Comparison of ENCODE assay signal across 1 cellular context in the genomic region with DNA sequence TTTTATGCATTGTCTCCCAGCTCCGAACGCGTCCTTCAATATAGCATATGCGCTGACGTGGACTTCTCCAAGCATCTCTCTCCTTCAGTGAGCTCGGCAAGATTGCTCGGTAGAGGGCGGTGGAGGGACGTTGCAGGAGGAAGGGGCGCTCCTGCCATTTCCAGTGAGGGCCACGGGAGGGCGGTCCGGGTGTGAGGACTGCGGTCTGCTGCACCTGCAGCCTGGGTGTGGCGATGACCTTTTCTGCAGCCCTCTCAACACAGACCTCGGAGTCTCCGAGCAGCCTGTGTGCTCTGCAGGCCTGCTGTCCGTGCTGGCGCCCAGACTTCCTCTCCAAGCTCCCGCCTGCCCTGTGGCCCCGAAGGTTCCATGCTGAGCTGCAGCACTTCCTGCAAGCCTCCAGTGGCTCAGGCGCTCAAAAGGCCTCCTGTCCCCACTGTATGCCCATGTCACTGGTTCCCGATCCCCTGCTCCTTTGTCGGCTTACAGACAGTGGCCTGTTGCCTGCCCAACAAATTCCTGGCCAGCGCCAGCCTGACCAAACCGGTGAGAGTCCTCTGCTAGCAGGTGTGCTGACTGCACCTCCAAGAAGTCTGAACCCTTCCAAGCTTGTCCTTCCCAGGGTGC.
A peak's percentile ranks its signal among the peaks of the same experiment; 100 is the strongest.
TF ChIP-seq lines count a peak whose summit lies in the region.

No MANE protein-coding gene starts in this region.

TF ChIP-seq in K562, 482 proteins besides CTCF, POLR2A, EP300 and RAD21 (continued from another document and continues in another):
- TF ChIP-seq HNRNPLL (IDR thresholded peaks at IDR 0.05; ENCODE audit: low read depth, low read length, poor library complexity, severe bottlenecking), result no peak
- TF ChIP-seq ZNF263 (CRISPR knock-in tag; IDR thresholded peaks at IDR 0.05; ENCODE audit: borderline replicate concordance), result peak; percentile 54; the same call in 1 of the 2 replicates
- no peak for TF ChIP-seq MCM2 (IDR thresholded peaks at IDR 0.05; ENCODE audit: low read depth)
- 0 out of 2 replicates have a peak, but pooled peaks have one; percentile 45 for TF ChIP-seq ZNF766 (CRISPR knock-in tag; conservative IDR thresholded peaks at IDR 0.05)
- TF ChIP-seq, protein P1, sequence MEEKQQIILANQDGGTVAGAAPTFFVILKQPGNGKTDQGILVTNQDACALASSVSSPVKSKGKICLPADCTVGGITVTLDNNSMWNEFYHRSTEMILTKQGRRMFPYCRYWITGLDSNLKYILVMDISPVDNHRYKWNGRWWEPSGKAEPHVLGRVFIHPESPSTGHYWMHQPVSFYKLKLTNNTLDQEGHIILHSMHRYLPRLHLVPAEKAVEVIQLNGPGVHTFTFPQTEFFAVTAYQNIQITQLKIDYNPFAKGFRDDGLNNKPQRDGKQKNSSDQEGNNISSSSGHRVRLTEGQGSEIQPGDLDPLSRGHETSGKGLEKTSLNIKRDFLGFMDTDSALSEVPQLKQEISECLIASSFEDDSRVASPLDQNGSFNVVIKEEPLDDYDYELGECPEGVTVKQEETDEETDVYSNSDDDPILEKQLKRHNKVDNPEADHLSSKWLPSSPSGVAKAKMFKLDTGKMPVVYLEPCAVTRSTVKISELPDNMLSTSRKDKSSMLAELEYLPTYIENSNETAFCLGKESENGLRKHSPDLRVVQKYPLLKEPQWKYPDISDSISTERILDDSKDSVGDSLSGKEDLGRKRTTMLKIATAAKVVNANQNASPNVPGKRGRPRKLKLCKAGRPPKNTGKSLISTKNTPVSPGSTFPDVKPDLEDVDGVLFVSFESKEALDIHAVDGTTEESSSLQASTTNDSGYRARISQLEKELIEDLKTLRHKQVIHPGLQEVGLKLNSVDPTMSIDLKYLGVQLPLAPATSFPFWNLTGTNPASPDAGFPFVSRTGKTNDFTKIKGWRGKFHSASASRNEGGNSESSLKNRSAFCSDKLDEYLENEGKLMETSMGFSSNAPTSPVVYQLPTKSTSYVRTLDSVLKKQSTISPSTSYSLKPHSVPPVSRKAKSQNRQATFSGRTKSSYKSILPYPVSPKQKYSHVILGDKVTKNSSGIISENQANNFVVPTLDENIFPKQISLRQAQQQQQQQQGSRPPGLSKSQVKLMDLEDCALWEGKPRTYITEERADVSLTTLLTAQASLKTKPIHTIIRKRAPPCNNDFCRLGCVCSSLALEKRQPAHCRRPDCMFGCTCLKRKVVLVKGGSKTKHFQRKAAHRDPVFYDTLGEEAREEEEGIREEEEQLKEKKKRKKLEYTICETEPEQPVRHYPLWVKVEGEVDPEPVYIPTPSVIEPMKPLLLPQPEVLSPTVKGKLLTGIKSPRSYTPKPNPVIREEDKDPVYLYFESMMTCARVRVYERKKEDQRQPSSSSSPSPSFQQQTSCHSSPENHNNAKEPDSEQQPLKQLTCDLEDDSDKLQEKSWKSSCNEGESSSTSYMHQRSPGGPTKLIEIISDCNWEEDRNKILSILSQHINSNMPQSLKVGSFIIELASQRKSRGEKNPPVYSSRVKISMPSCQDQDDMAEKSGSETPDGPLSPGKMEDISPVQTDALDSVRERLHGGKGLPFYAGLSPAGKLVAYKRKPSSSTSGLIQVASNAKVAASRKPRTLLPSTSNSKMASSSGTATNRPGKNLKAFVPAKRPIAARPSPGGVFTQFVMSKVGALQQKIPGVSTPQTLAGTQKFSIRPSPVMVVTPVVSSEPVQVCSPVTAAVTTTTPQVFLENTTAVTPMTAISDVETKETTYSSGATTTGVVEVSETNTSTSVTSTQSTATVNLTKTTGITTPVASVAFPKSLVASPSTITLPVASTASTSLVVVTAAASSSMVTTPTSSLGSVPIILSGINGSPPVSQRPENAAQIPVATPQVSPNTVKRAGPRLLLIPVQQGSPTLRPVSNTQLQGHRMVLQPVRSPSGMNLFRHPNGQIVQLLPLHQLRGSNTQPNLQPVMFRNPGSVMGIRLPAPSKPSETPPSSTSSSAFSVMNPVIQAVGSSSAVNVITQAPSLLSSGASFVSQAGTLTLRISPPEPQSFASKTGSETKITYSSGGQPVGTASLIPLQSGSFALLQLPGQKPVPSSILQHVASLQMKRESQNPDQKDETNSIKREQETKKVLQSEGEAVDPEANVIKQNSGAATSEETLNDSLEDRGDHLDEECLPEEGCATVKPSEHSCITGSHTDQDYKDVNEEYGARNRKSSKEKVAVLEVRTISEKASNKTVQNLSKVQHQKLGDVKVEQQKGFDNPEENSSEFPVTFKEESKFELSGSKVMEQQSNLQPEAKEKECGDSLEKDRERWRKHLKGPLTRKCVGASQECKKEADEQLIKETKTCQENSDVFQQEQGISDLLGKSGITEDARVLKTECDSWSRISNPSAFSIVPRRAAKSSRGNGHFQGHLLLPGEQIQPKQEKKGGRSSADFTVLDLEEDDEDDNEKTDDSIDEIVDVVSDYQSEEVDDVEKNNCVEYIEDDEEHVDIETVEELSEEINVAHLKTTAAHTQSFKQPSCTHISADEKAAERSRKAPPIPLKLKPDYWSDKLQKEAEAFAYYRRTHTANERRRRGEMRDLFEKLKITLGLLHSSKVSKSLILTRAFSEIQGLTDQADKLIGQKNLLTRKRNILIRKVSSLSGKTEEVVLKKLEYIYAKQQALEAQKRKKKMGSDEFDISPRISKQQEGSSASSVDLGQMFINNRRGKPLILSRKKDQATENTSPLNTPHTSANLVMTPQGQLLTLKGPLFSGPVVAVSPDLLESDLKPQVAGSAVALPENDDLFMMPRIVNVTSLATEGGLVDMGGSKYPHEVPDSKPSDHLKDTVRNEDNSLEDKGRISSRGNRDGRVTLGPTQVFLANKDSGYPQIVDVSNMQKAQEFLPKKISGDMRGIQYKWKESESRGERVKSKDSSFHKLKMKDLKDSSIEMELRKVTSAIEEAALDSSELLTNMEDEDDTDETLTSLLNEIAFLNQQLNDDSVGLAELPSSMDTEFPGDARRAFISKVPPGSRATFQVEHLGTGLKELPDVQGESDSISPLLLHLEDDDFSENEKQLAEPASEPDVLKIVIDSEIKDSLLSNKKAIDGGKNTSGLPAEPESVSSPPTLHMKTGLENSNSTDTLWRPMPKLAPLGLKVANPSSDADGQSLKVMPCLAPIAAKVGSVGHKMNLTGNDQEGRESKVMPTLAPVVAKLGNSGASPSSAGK (IDR thresholded peaks at IDR 0.05), result peak; percentile 73
- peak; percentile 85; the same call in 1 of the 2 replicates for TF ChIP-seq JUND (IDR thresholded peaks at IDR 0.05; ENCODE audit: borderline replicate concordance, low read depth, low read length)
- peak; percentile 77; the same call in 1 of the 3 replicates for TF ChIP-seq JUND (tag; IDR thresholded peaks at IDR 0.05; ENCODE audit: borderline replicate concordance, low read depth, low read length)
- peak in 1 of 2 experiments; percentile 82; a peak in 2 of 4 replicates for TF ChIP-seq FOXA3 (CRISPR knock-in tag; conservative IDR thresholded peaks at IDR 0.05 in 1 of 2, IDR thresholded peaks at IDR 0.05 in 1 of 2)
- TF ChIP-seq, protein P2, sequence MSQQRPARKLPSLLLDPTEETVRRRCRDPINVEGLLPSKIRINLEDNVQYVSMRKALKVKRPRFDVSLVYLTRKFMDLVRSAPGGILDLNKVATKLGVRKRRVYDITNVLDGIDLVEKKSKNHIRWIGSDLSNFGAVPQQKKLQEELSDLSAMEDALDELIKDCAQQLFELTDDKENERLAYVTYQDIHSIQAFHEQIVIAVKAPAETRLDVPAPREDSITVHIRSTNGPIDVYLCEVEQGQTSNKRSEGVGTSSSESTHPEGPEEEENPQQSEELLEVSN (IDR thresholded peaks at IDR 0.05; ENCODE audit: borderline replicate concordance in 1 of 2, extremely low read depth in 1 of 2, insufficient read depth in 1 of 2, insufficient read length in 1 of 2, low read depth in 1 of 2, low read length in 1 of 2, poor library complexity in 1 of 2, severe bottlenecking in 1 of 2), result peak; percentile 53 to 67
- no peak for TF ChIP-seq ZNF23 (CRISPR knock-in tag; IDR thresholded peaks at IDR 0.05)
- TF ChIP-seq ASH1L (IDR thresholded peaks at IDR 0.05; ENCODE audit: borderline replicate concordance, low read depth, partially characterized antibody), result no peak
- TF ChIP-seq CBFA2T2 (conservative IDR thresholded peaks at IDR 0.05), result no peak
- TF ChIP-seq TEAD1 (CRISPR knock-in tag; IDR thresholded peaks at IDR 0.05), result peak; percentile 21 to 92; a peak in 2 of 4 replicates
- peak; percentile 96 for TF ChIP-seq NBN (IDR thresholded peaks at IDR 0.05; ENCODE audit: low read depth)
- TF ChIP-seq PRPF4 (IDR thresholded peaks at IDR 0.05; ENCODE audit: insufficient read depth, low read depth, low read length, poor library complexity, severe bottlenecking), result no peak
- no peak for TF ChIP-seq ZNF217 (CRISPR knock-in tag; IDR thresholded peaks at IDR 0.05)
- peak; percentile 44; the same call in 1 of the 2 replicates for TF ChIP-seq NR2C1 (IDR thresholded peaks at IDR 0.05)
- TF ChIP-seq NR2C1 (tag; IDR thresholded peaks at IDR 0.05), result peak; percentile 72
- no peak for TF ChIP-seq RBM17 (IDR thresholded peaks at IDR 0.05; ENCODE audit: borderline replicate concordance, low read depth, low read length)
- TF ChIP-seq, protein P3, sequence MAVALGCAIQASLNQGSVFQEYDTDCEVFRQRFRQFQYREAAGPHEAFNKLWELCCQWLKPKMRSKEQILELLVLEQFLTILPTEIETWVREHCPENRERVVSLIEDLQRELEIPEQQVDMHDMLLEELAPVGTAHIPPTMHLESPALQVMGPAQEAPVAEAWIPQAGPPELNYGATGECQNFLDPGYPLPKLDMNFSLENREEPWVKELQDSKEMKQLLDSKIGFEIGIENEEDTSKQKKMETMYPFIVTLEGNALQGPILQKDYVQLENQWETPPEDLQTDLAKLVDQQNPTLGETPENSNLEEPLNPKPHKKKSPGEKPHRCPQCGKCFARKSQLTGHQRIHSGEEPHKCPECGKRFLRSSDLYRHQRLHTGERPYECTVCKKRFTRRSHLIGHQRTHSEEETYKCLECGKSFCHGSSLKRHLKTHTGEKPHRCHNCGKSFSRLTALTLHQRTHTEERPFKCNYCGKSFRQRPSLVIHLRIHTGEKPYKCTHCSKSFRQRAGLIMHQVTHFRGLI (CRISPR knock-in tag; IDR thresholded peaks at IDR 0.05), result no peak
- TF ChIP-seq ZNF695 (CRISPR knock-in tag; IDR thresholded peaks at IDR 0.05), result no peak
- no peak for TF ChIP-seq KDM2B (CRISPR knock-in tag; IDR thresholded peaks at IDR 0.05)
- TF ChIP-seq ZNF239 (CRISPR knock-in tag; IDR thresholded peaks at IDR 0.05), result peak; percentile 7; the same call in 1 of the 2 replicates
- TF ChIP-seq HMG20B (CRISPR knock-in tag; IDR thresholded peaks at IDR 0.05), result no peak
- TF ChIP-seq HNRNPK (IDR thresholded peaks at IDR 0.05; ENCODE audit: low read depth, low read length, poor library complexity, severe bottlenecking), result no peak
- no peak; the same call in 1 of the 2 replicates for TF ChIP-seq OTX1 (CRISPR knock-in tag; IDR thresholded peaks at IDR 0.05)
- TF ChIP-seq FUS (optimal IDR thresholded peaks at IDR 0.05; ENCODE audit: low read depth, low read length), result no peak
- TF ChIP-seq ZNF354B (CRISPR knock-in tag; IDR thresholded peaks at IDR 0.05), result no peak
- no peak for TF ChIP-seq ZNF41 (CRISPR knock-in tag; conservative IDR thresholded peaks at IDR 0.05)
- TF ChIP-seq, protein P4, sequence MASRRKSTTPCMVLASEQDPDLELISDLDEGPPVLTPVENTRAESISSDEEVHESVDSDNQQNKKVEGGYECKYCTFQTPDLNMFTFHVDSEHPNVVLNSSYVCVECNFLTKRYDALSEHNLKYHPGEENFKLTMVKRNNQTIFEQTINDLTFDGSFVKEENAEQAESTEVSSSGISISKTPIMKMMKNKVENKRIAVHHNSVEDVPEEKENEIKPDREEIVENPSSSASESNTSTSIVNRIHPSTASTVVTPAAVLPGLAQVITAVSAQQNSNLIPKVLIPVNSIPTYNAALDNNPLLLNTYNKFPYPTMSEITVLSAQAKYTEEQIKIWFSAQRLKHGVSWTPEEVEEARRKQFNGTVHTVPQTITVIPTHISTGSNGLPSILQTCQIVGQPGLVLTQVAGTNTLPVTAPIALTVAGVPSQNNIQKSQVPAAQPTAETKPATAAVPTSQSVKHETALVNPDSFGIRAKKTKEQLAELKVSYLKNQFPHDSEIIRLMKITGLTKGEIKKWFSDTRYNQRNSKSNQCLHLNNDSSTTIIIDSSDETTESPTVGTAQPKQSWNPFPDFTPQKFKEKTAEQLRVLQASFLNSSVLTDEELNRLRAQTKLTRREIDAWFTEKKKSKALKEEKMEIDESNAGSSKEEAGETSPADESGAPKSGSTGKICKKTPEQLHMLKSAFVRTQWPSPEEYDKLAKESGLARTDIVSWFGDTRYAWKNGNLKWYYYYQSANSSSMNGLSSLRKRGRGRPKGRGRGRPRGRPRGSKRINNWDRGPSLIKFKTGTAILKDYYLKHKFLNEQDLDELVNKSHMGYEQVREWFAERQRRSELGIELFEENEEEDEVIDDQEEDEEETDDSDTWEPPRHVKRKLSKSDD (conservative IDR thresholded peaks at IDR 0.05; ENCODE audit: low read length), result peak; percentile 68; the same call in 1 of the 2 replicates
- no peak for TF ChIP-seq NCOR1 (IDR thresholded peaks at IDR 0.05)
- 0 out of 2 replicates have a peak, but pooled peaks have one; percentile 40 for TF ChIP-seq HDAC2 (IDR thresholded peaks at IDR 0.05)
- TF ChIP-seq MAZ (CRISPR knock-in tag; conservative IDR thresholded peaks at IDR 0.05 in 1 of 2, IDR thresholded peaks at IDR 0.05 in 1 of 2), result peak; percentile 80 to 93
- TF ChIP-seq TOE1 (IDR thresholded peaks at IDR 0.05; ENCODE audit: borderline replicate concordance), result 0 out of 2 replicates have a peak, but pooled peaks have one; percentile 61
- TF ChIP-seq TOE1 (CRISPR knock-in tag; IDR thresholded peaks at IDR 0.05; ENCODE audit: borderline replicate concordance, low read depth), result no peak
